4 cellular contexts compared by ENCODE assay signal in the genomic region with DNA sequence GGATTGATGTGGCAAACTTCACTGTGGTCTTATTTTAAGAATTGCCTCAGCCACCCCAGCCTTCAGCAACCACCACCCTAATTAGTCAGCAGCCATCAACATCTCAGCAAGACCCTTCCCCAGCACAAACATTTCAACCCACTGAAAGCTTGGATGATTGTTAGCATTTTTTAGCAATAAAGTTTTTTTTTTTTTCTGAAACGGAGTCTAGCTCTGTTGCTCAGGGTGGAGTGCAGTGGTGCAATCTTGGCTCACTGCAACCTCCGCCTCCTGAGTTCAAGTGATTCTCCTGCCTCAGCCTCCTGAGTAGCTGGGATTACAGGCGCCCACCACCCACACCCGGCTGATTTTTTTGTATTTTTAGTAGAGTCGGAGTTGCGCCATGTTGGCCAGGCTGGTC. TPM values are rescaled to one million over a fixed set of nuclear protein-coding genes. Genes with fewer than 3 reads are reported as not detected.
DNase-seq lines count a peak whose midpoint lies in the region; ATAC-seq, FAIRE-seq and TF ChIP-seq lines count a peak whose summit lies in the region.
"Not testable (repeated sequence)": the region's sequence is repeated elsewhere in the genome, so short reads cannot be mapped to it uniquely, and the experiment has no call there.

No MANE protein-coding gene starts in this region.

- not testable (repeated sequence) for TF ChIP-seq EP300 in K562 (IDR thresholded peaks at IDR 0.05; ENCODE audit: low read length); HepG2 (IDR thresholded peaks at IDR 0.05; ENCODE audit: low read depth in 2 of 2, low read length in 2 of 2); HepG2 (CRISPR knock-in tag; IDR thresholded peaks at IDR 0.05; ENCODE audit: borderline replicate concordance)

- TF ChIP-seq CTCF in C4-2B (conservative IDR thresholded peaks at IDR 0.05); Panc1 (IDR thresholded peaks at IDR 0.05); K562 (IDR thresholded peaks at IDR 0.05 in 2 of 3, conservative IDR thresholded peaks at IDR 0.05 in 1 of 3; ENCODE audit: insufficient read depth in 2 of 3, low read depth in 1 of 3, low read length in 3 of 3); HepG2 (CRISPR knock-in tag; IDR thresholded peaks at IDR 0.05): not testable (repeated sequence)

- H2AFZ ChIP-seq in K562 (ENCODE audit: low read depth, low read length), result 0 out of 2 replicates have a peak overlapping the region, but pooled peaks have one; percentile 45
- H2AFZ ChIP-seq in HepG2 (ENCODE audit: low read length), result not testable (repeated sequence)

- not testable (repeated sequence) for FAIRE-seq in K562 (lab: Jason Lieb, UNC); HepG2 (lab: Jason Lieb, UNC)

- WGBS in K562 (ENCODE audit: insufficient coverage, low coverage, missing lambda C conversion rate), result 53% methylated on average over 6 of the region's 6 CpGs
- 78% methylated on average over 6 of the region's 6 CpGs for WGBS in HepG2 (ENCODE audit: low lambda C conversion rate)

- H3K27me3 ChIP-seq in Panc1 (ENCODE audit: control insufficient read depth, insufficient read depth, low read length); K562 (ENCODE audit: control insufficient read depth in 2 of 2, insufficient read depth in 2 of 2, low read length in 2 of 2); HepG2 (ENCODE audit: control insufficient read depth in 1 of 2, insufficient read depth in 2 of 2, low read length in 2 of 2): not testable (repeated sequence)

- TF ChIP-seq POLR2A in K562 (conservative IDR thresholded peaks at IDR 0.05); HepG2 (IDR thresholded peaks at IDR 0.05; ENCODE audit: insufficient read depth in 1 of 2, low read depth in 2 of 2, low read length in 2 of 2): not testable (repeated sequence)

- not testable (repeated sequence) for TF ChIP-seq RAD21 in K562 (CRISPR knock-in tag; conservative IDR thresholded peaks at IDR 0.05 in 1 of 2, IDR thresholded peaks at IDR 0.05 in 1 of 2); HepG2 (CRISPR knock-in tag; IDR thresholded peaks at IDR 0.05)

- peak overlapping the region; percentile 81 for H3K27ac ChIP-seq in C4-2B
- peak overlapping the region; percentile 61; the same call in 1 of the 2 replicates for H3K27ac ChIP-seq in Panc1 (ENCODE audit: low read length)
- not testable (repeated sequence) for H3K27ac ChIP-seq in K562 (ENCODE audit: extremely low read depth, low read depth, low read length); HepG2 (ENCODE audit: extremely low read length, insufficient read depth, low read length)

- not testable (repeated sequence) for H3K9ac ChIP-seq in K562 (ENCODE audit: insufficient read depth in 1 of 2, low read depth in 2 of 2, low read length in 2 of 2); HepG2 (ENCODE audit: insufficient read depth, low read depth, low read length)

- H3K36me3 ChIP-seq in Panc1 (ENCODE audit: control insufficient read depth, insufficient read depth, low read length); K562 (ENCODE audit: control insufficient read depth, insufficient read depth, low read length); HepG2 (replicated peaks in 1 of 2; ENCODE audit: control insufficient read depth in 1 of 2, insufficient read depth in 2 of 2, low read length in 2 of 2): not testable (repeated sequence)

- not testable (repeated sequence) for H3K9me1 ChIP-seq in K562 (ENCODE audit: control insufficient read depth, insufficient read depth, low read length)

- in situ Hi-C loops in Panc1 (cut with HindIII; ENCODE audit: low pct_unique_long_range_greater_than_20kb, low sequenced_read_pairs); K562 (cut with MboI); HepG2 (cut with HindIII; ENCODE audit: extremely low pct_ligation_motif_present, low pct_unique_long_range_greater_than_20kb): not testable (repeated sequence)

- not testable (repeated sequence) for H3K4me2 ChIP-seq in K562 (ENCODE audit: insufficient read depth, low read length)
- 0 out of 2 replicates have a peak overlapping the region, but pooled peaks have one; percentile 53 for H3K4me2 ChIP-seq in HepG2 (ENCODE audit: low read depth, low read length)

- H3K9me3 ChIP-seq in Panc1 (ENCODE audit: control insufficient read depth, insufficient read depth, low read depth, low read length); K562 (replicated peaks; ENCODE audit: control insufficient read depth, insufficient read depth, low read depth, low read length); HepG2 (ENCODE audit: low read length): not testable (repeated sequence)

- H3K4me1 ChIP-seq in Panc1 (ENCODE audit: control insufficient read depth, insufficient read depth, low read length) (peaks cover 12% of the 10 kb centered on the region), HepG2 (ENCODE audit: insufficient read depth, low read length) (peaks cover 13% of the 10 kb centered on the region)
- H3K4me1 ChIP-seq in K562 (replicated peaks in 1 of 2; ENCODE audit: control insufficient read depth in 2 of 2, insufficient read depth in 2 of 2, low read length in 2 of 2), result not testable (repeated sequence)

- BruUV-seq in Panc1 (replicated peaks; lab: Mats Ljungman, UMichigan); K562 (replicated peaks; lab: Mats Ljungman, UMichigan); HepG2 (replicated peaks; lab: Mats Ljungman, UMichigan): not testable (repeated sequence)

- CTCF ChIA-PET in Panc1 (lab: Charles Lee), result interaction anchor here (0.6 kb wide), 1 partner anchor 76 kb away, joined by 4 read pairs; no protein-coding TSS in a partner anchor
- CTCF ChIA-PET in K562 (lab: Yijun Ruan, JAX; ENCODE audit: low intra/inter-chr PET ratio); HepG2 (lab: Yijun Ruan, JAX; ENCODE audit: low intra/inter-chr PET ratio, low total read pairs): not testable (repeated sequence)

- not testable (repeated sequence) for DNase-seq in Panc1 (ENCODE audit: low read depth, low spot score); K562 (ENCODE audit: extremely low read depth in 1 of 4, low spot score in 3 of 4); HepG2 (ENCODE audit: low spot score)

- not testable (repeated sequence) for ATAC-seq in Panc1, K562, HepG2

- not testable (repeated sequence) for H4K20me1 ChIP-seq in K562 (replicated peaks; ENCODE audit: control insufficient read depth, insufficient read depth, low read length); HepG2 (ENCODE audit: insufficient read depth, low read length)

- H3K79me2 ChIP-seq in K562 (ENCODE audit: control insufficient read depth, insufficient read depth, low read length); HepG2 (ENCODE audit: insufficient read depth, low read length): not testable (repeated sequence)

- not testable (repeated sequence) for H3K4me3 ChIP-seq in Panc1 (ENCODE audit: low read depth in 2 of 2, low read length in 2 of 2); K562; HepG2 (replicated peaks in 1 of 3; ENCODE audit: insufficient read depth in 1 of 3, low read depth in 2 of 3, low read length in 3 of 3)

- POLR2A ChIA-PET in Panc1 (lab: Charles Lee); K562 (lab: Yijun Ruan, JAX): not testable (repeated sequence)
- POLR2A ChIA-PET in HepG2 (lab: Yijun Ruan, JAX), result interaction anchor here (1.0 kb wide), 1 partner anchor 18 kb away, joined by 5 read pairs; a partner anchor contains a TSS

- intact Hi-C loops in Panc1 (cut with micrococcal nuclease; ENCODE audit: unreplicated experiment); K562 (cut with micrococcal nuclease); HepG2 (cut with micrococcal nuclease; ENCODE audit: unreplicated experiment): not testable (repeated sequence)

RNA-seq across cellular contexts. Expression of a gene that starts 19.1 kb away (rescaled TPM):
- total RNA-seq in Panc1 (2021; ENCODE audit: unreplicated experiment) (57.0 TPM), K562 (2014; rRNA removed) (4.3 and 6.9 TPM in 2 replicates), K562 (2014; rRNA removed; fragmentation: Illumina TruSeq; extraction: Trizol) (11.1 and 12.4 TPM in 2 replicates), K562 (2015; rRNA removed; fragmentation: Illumina TruSeq; extraction: Trizol) (15.2 and 15.3 TPM in 2 replicates), K562 (2021) (15.1 and 17.3 TPM in 2 replicates), HepG2 (2016; rRNA removed; fragmentation: Illumina TruSeq; extraction: Trizol) (20.5 and 49.3 TPM in 2 replicates)
- polyA plus RNA-seq in Panc1 (2012; ENCODE audit: insufficient read length), result 6.0 TPM
- 50.5 and 147 TPM in 2 replicates for total RNA-seq in K562 (2011; cell fraction: chromatin; rRNA removed; ENCODE audit: low replicate concordance)
- total RNA-seq in K562 (2011; cell fraction: nucleolus; rRNA removed), result 18.5 and 31.5 TPM in 2 replicates
- total RNA-seq in K562 (2011; cell fraction: nucleoplasm; rRNA removed), result 46.2 and 74.0 TPM in 2 replicates
- polyA plus RNA-seq in K562 (2011; rRNA removed) (20.5 and 20.7 TPM in 2 replicates), K562 (2014; fragmentation: Illumina TruSeq; extraction: Trizol) (12.2 and 13.4 TPM in 2 replicates), K562 (2014; fragmentation: Nextera tagmentation; extraction: Ambion mirVana) (1 to 10 TPM in 1 of 2 experiments, under 1 TPM in 1; 0.78 to 1.6 TPM), K562 (2014; rRNA removed) (8.6 and 8.8 TPM in 2 replicates), HepG2 (2011; rRNA removed) (38.4 and 54.3 TPM in 2 replicates)
- polyA plus RNA-seq in K562 (2011; cell fraction: cytosol; rRNA removed), result 7.0 and 8.9 TPM in 2 replicates
- 21.7 and 33.1 TPM in 2 replicates for polyA plus RNA-seq in K562 (2011; cell fraction: nucleus; rRNA removed)
- polyA plus RNA-seq in K562 (2012), result 4.5 and 4.7 TPM in 2 replicates
- polyA minus RNA-seq in K562 (2011; rRNA and poly(A)+ RNA removed), result 66.5 and 69.2 TPM in 2 replicates
- polyA minus RNA-seq in K562 (2011; cell fraction: cytosol; rRNA and poly(A)+ RNA removed), result 20.5 and 22.2 TPM in 2 replicates
- 21.0 and 32.2 TPM in 2 replicates for polyA minus RNA-seq in K562 (2011; cell fraction: nucleus; rRNA and poly(A)+ RNA removed)
- 24.3 and 24.8 TPM in 2 replicates for total RNA-seq in HepG2 (2016; cell fraction: cytosol; rRNA removed; fragmentation: Illumina TruSeq; extraction: Trizol; ENCODE audit: low read depth)
- 18.4 and 45.8 TPM in 2 replicates for total RNA-seq in HepG2 (2016; cell fraction: insoluble cytoplasmic fraction; rRNA removed; fragmentation: Illumina TruSeq; extraction: Trizol)
- total RNA-seq in HepG2 (2016; cell fraction: membrane; rRNA removed; fragmentation: Illumina TruSeq; extraction: Trizol), result 11.3 and 13.6 TPM in 2 replicates
- 56.4 and 58.5 TPM in 2 replicates for total RNA-seq in HepG2 (2016; cell fraction: nucleus; rRNA removed; fragmentation: Illumina TruSeq; extraction: Trizol)
- 16.2 and 21.9 TPM in 2 replicates for polyA plus RNA-seq in HepG2 (2011; cell fraction: cytosol; rRNA removed)
- 40.8 and 43.9 TPM in 2 replicates for polyA plus RNA-seq in HepG2 (2011; cell fraction: nucleus; rRNA removed)
- polyA plus RNA-seq in HepG2 (2012), result 11.1 and 13.6 TPM in 2 replicates
- 0.27 and 0.49 TPM in 2 replicates for polyA plus RNA-seq in HepG2 (2016; cell fraction: cytosol; fragmentation: Illumina TruSeq; extraction: Trizol; ENCODE audit: low read depth)
- polyA plus RNA-seq in HepG2 (2016; cell fraction: insoluble cytoplasmic fraction; fragmentation: Illumina TruSeq; extraction: Trizol; ENCODE audit: low read depth), result 14.9 and 15.4 TPM in 2 replicates
- 1.1 and 1.6 TPM in 2 replicates for polyA plus RNA-seq in HepG2 (2016; cell fraction: membrane; fragmentation: Illumina TruSeq; extraction: Trizol; ENCODE audit: low read depth)
- polyA plus RNA-seq in HepG2 (2016; cell fraction: nucleus; fragmentation: Illumina TruSeq; extraction: Trizol; ENCODE audit: insufficient read depth, low read depth), result 44.4 and 51.2 TPM in 2 replicates
- polyA minus RNA-seq in HepG2 (2011; rRNA and poly(A)+ RNA removed; ENCODE audit: low replicate concordance), result 42.0 and 124 TPM in 2 replicates
- 77.0 and 77.2 TPM in 2 replicates for polyA minus RNA-seq in HepG2 (2011; cell fraction: cytosol; rRNA and poly(A)+ RNA removed)
- polyA minus RNA-seq in HepG2 (2011; cell fraction: nucleus; rRNA and poly(A)+ RNA removed), result 142 and 175 TPM in 2 replicates
